8 cellular contexts compared by ENCODE assay signal in the genomic region with DNA sequence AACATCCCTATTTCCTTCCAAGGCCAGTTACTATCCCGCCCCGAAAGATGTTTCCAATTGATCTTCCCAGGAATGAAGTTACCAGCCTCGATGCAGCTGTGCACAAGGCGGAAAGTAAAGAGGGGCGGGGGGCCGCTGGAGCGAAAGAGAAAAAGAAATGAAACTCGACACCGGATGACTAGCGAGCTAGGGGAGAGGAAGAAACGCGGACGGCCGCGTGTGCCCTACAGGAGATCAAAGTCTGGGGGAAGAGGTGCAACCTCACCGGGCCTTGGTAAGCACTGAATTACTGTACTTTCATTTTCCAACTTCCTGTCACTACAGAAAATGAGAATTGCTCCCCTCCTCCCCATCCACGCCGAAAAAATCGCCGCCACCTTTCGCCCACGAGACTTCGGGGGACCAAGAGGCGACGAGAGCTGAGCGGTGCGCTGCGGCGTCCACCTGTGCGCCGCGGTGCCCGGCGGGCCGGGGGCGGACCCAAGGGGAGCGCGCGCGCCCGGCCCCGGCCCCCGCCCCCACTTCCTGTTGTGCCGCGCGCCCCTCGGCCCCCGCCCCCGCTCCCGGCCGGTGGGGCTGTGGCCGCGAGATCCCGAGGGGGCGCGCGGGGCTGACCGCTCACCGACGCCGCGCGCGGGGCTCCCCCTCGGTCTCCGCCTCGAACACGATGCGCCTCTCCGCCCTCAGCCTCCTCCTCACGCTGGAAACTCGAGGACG. TPM values are rescaled to one million over a fixed set of nuclear protein-coding genes. Genes with fewer than 3 reads are reported as not detected.
A peak's percentile ranks its signal among the peaks of the same experiment; 100 is the strongest.
DNase-seq lines count a peak whose midpoint lies in the region; ATAC-seq, FAIRE-seq and TF ChIP-seq lines count a peak whose summit lies in the region.

No MANE protein-coding gene starts in this region.

- H3K9me3 ChIP-seq in SK-N-MC (ENCODE audit: low read depth, low read length), result no peaks in the 10 kb centered on the region
- H3K9me3 ChIP-seq in pancreas, result no peaks in the 10 kb centered on the region
- H3K9me3 ChIP-seq in thyroid gland, result no peaks in the 10 kb centered on the region

- H3K4me1 ChIP-seq in pancreas (peaks cover 5 to 18% (median 18%) of the 10 kb centered on the region in 3 donors), thyroid gland (peaks cover 19 to 20% of the 10 kb centered on the region in 2 donors)

- H3K27ac ChIP-seq in SK-N-MC (peak overlapping the region; percentile 65; the same call in 1 of the 2 replicates), pancreas (peak overlapping the region; percentile 81 to 96 (median 94)), thyroid gland (peak overlapping the region; percentile 61 to 94 (median 85))

- DNase-seq in NCI-H1092 (lab: John Stamatoyannopoulos, UW) (peak; percentile 80), SK-N-MC (ENCODE audit: low read depth, low spot score) (no peak), glutamatergic neuron (peak; percentile 73), pancreas (peak; percentile 60 to 85 (median 71)), thyroid gland (peak; percentile 75 to 81)

- intact Hi-C loops in pancreas (cut with DNase I) (loop anchor here in 1 of 3 donors (5.0 kb wide), 1 partner anchor 39 kb away; no protein-coding TSS in a partner anchor), thyroid gland (cut with DNase I) (loop anchor here (5.0 kb wide), 1 partner anchor 39 kb away; no protein-coding TSS in a partner anchor)

- peak overlapping the region; percentile 77 for H3K9ac ChIP-seq in SK-N-MC (ENCODE audit: insufficient read length)

- no peak for TF ChIP-seq CTCF in glutamatergic neuron (IDR thresholded peaks at IDR 0.05; ENCODE audit: partially characterized antibody, unreplicated experiment)
- no peak for TF ChIP-seq CTCF in pancreas (IDR thresholded peaks at IDR 0.05)
- TF ChIP-seq CTCF in thyroid gland (IDR thresholded peaks at IDR 0.05), result no peak

- H3K4me1 Mint-ChIP-seq in activated naive CD4-positive, alpha-beta T cell treated with anti-CD3 and anti-CD28 coated beads, Interleukin-2, amount 50 U/mL, for 24 hours, result peaks cover 36% of the 10 kb centered on the region
- H3K4me1 Mint-ChIP-seq in glutamatergic neuron (ENCODE audit: low read depth, unreplicated experiment), result peaks cover 6% of the 10 kb centered on the region

- no peaks in the 10 kb centered on the region for H3K36me3 ChIP-seq in SK-N-MC (ENCODE audit: insufficient read depth, low read length)
- no peaks in the 10 kb centered on the region for H3K36me3 ChIP-seq in pancreas
- no peaks in the 10 kb centered on the region for H3K36me3 ChIP-seq in thyroid gland

- ATAC-seq in HG02623 (IDR thresholded peaks at IDR 0.05; ENCODE audit: unreplicated experiment) (peak; percentile 49), pancreas (peak; percentile 74 to 80 (median 76))

- H3K27me3 ChIP-seq in pancreas (no peaks in the 10 kb centered on the region), thyroid gland (no peaks in the 10 kb centered on the region)

- peak overlapping the region; percentile 96 for H3K27ac Mint-ChIP-seq in activated naive CD4-positive, alpha-beta T cell treated with anti-CD3 and anti-CD28 coated beads, Interleukin-2, amount 50 U/mL, for 24 hours
- peak overlapping the region; percentile 96 for H3K27ac Mint-ChIP-seq in glutamatergic neuron (ENCODE audit: unreplicated experiment)

- no peak for FAIRE-seq in pancreas (lab: Jason Lieb, UNC)

- peaks cover 11% of the 10 kb centered on the region for H3K36me3 Mint-ChIP-seq in activated naive CD4-positive, alpha-beta T cell treated with anti-CD3 and anti-CD28 coated beads, Interleukin-2, amount 50 U/mL, for 24 hours
- H3K36me3 Mint-ChIP-seq in glutamatergic neuron (ENCODE audit: unreplicated experiment), result no peaks in the 10 kb centered on the region

- H3K9me3 Mint-ChIP-seq in activated naive CD4-positive, alpha-beta T cell treated with anti-CD3 and anti-CD28 coated beads, Interleukin-2, amount 50 U/mL, for 24 hours, result no peaks in the 10 kb centered on the region
- H3K9me3 Mint-ChIP-seq in glutamatergic neuron (ENCODE audit: unreplicated experiment), result peaks cover 6% of the 10 kb centered on the region

- peak overlapping the region; percentile 94 for H3K4me3 Mint-ChIP-seq in activated naive CD4-positive, alpha-beta T cell treated with anti-CD3 and anti-CD28 coated beads, Interleukin-2, amount 50 U/mL, for 24 hours
- peak overlapping the region; percentile 100 for H3K4me3 Mint-ChIP-seq in glutamatergic neuron (ENCODE audit: unreplicated experiment)

- TF ChIP-seq POLR2A in GM10847 (IDR thresholded peaks at IDR 0.05; ENCODE audit: extremely low read depth, insufficient read length) (peak; percentile 41), thyroid gland (IDR thresholded peaks at IDR 0.05) (no peak)

- H3K27me3 Mint-ChIP-seq in activated naive CD4-positive, alpha-beta T cell treated with anti-CD3 and anti-CD28 coated beads, Interleukin-2, amount 50 U/mL, for 24 hours, result no peaks in the 10 kb centered on the region
- H3K27me3 Mint-ChIP-seq in glutamatergic neuron (ENCODE audit: unreplicated experiment), result peaks cover 8% of the 10 kb centered on the region

- H3K4me3 ChIP-seq in SK-N-MC (peak overlapping the region; percentile 80), pancreas (peak overlapping the region; percentile 45 to 70 (median 65)), thyroid gland (replicated peaks in 1 of 3) (peak overlapping the region in 2 of 3 donors; percentile 42 to 78)

- WGBS in pancreas, 2 donors, result 0 to 1% methylated on average over 58 to 73 of the region's 73 CpGs
- WGBS in thyroid gland, 2 donors, result 0% methylated on average over 32 to 45 of the region's 73 CpGs

RNA-seq across cellular contexts. Expression of gene ELK4, which starts 0.6 kb away (rescaled TPM):
- 20.0 TPM for total RNA-seq in glutamatergic neuron (ENCODE audit: unreplicated experiment)
- 10 to 100 TPM; 18.5 to 42.7 (median 26.6) TPM for total RNA-seq in pancreas
- 1 to 10 TPM; 5.7 to 7.2 TPM for polyA plus RNA-seq in pancreas
- total RNA-seq in thyroid gland, result 10 to 100 TPM; 18.0 to 33.9 (median 28.4) TPM

RNA-seq across cellular contexts. Expression of gene SLC45A3, which starts 49.1 kb away (rescaled TPM):
- total RNA-seq in glutamatergic neuron (ENCODE audit: unreplicated experiment) (3.7 TPM), pancreas (1 to 10 TPM in 3 of 6 donors, under 1 TPM in 3; 0.28 to 2.1 (median 0.90) TPM), thyroid gland (1 to 10 TPM; 1.4 to 6.7 (median 2.6) TPM)
- 1 to 10 TPM; 1.4 to 4.7 TPM for polyA plus RNA-seq in pancreas
